Comparison of ENCODE assay signal across 29 cellular contexts in the genomic region with DNA sequence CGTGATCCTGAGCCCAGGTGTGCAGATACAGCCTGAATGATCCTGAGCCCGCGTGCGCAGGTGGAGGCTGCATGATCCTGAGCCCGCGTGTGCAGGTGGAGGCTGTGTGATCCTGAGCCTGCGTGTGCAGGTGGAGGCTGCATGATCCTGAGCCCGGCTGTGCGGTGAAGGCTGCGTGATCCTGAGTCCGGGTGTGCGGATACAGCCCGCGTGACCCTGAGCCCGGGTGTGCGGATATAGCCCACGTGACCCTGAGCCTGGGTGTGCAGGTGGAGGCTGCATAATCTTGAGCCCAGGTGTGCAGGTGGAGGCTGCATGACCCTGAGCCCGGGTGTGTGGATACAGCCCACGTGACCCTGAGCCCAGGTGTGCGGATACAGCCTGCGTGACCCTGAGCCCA.
"Had no signal": no experiment of that assay in that cellular context is flagged by ENCODE, and none has a peak within 500 bp of the region (broad histone marks: within the 10 kb centered on the region; RNA-seq: fewer than 3 reads in every experiment).

No MANE protein-coding gene starts in this region.

- ATAC-seq: activated CD4-positive, alpha-beta T cell treated with anti-CD3 and anti-CD28 coated beads for 36 hours; activated CD8-positive, alpha-beta memory T cell treated with anti-CD3 and anti-CD28 coated beads, Interleukin-2, amount 10 ng/mL, durations not matched to agents 7 days and 5 days; activated CD8-positive, alpha-beta T cell treated with anti-CD3 and anti-CD28 coated beads, Interleukin-2, amount 10 ng/mL, durations not matched to agents 7 days and 5 days; activated naive CD8-positive, alpha-beta T cell treated with anti-CD3 and anti-CD28 coated beads, Interleukin-2, amount 50 U/mL, for 24 hours; T-helper 17 cell had no signal

- DNase-seq: activated CD4-positive, alpha-beta memory T cell treated with anti-CD3 and anti-CD28 coated beads for 36 hours; activated CD4-positive, alpha-beta T cell treated with anti-CD3 and anti-CD28 coated beads for 36 hours; activated CD4-positive, alpha-beta T cell treated with anti-CD3 and anti-CD28 coated beads, Interleukin-2, amount 10 ng/mL, durations not matched to agents 24 days and 14 days; activated CD4-positive, CD25-positive, alpha-beta regulatory T cell; activated CD4-positive, CD25-positive, alpha-beta regulatory T cell treated with anti-CD3 and anti-CD28 coated beads, Interleukin-2, amount 50 U/mL, for 72 hours; activated CD8-positive, alpha-beta memory T cell treated with anti-CD3 and anti-CD28 coated beads, Interleukin-2, amount 10 ng/mL, durations not matched to agents 7 days and 5 days; activated CD8-positive, alpha-beta memory T cell treated with anti-CD3 and anti-CD28 coated beads, Interleukin-2, amount 50 U/mL, for 4 hours; activated CD8-positive, alpha-beta T cell treated with anti-CD3 and anti-CD28 coated beads, Interleukin-2, amount 10 ng/mL, durations not matched to agents 7 days and 5 days; activated effector memory CD4-positive, alpha-beta T cell treated with anti-CD3 and anti-CD28 coated beads, Interleukin-2, amount 50 U/mL, for 16 hours; activated naive CD4-positive, alpha-beta T cell treated with anti-CD3 and anti-CD28 coated beads for 36 hours; activated naive CD8-positive, alpha-beta T cell treated with anti-CD3 and anti-CD28 coated beads for 36 hours; activated naive CD8-positive, alpha-beta T cell treated with anti-CD3 and anti-CD28 coated beads, Interleukin-2, amount 50 U/mL, for 24 hours; activated T-cell treated with anti-CD3 and anti-CD28 coated beads, Interleukin-2, amount 50 U/mL, for 1 hour; activated T-cell treated with anti-CD3 and anti-CD28 coated beads, Interleukin-2, amount 50 U/mL, for 48 hours; adrenal gland; amygdala; aorta; central memory CD4-positive, alpha-beta T cell; cerebellar nuclear complex; colonic mucosa; effector CD8-positive, alpha-beta T cell; foreskin fibroblast; head of caudate nucleus; T-helper 1 cell; T-helper 17 cell; T1000 had no signal

- H3K27ac ChIP-seq: breast epithelium, cardiac muscle cell, colonic mucosa, epithelial cell of prostate had no signal

- H3K36me3 ChIP-seq: adrenal gland, breast epithelium, cardiac muscle cell, colonic mucosa had no signal

- H3K4me3 ChIP-seq: adrenal gland, breast epithelium, cardiac muscle cell, colonic mucosa had no signal

- H3K4me1 ChIP-seq: breast epithelium, colonic mucosa had no signal

- H3K27me3 ChIP-seq: adrenal gland, breast epithelium, cardiac muscle cell, colonic mucosa had no signal

- H3K9me3 ChIP-seq: adrenal gland, breast epithelium, colonic mucosa had no signal
